In the genomic region with DNA sequence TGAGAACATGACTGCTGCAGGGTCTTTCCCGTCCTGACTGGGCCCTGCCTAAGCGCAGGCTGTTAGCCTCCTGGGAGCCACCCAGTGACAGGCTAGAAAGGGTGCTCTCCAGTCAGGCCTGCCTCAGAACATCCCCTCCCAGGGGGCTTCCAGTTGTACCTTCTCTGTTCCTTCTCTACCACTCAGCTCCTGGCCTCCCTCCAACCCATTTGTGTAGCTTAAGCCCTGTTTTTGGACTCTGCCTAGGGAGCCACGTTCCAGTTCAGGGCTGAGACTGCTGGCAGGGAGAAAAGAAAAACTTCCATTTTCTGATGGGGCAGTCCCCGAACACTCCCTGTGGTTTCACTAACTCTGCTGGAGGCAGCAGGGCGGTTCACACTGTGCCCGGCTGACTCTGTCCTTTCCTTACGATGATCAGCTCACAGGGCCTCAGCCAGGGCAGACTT, we compare ENCODE assay signal across 16 cellular contexts. TPM values are rescaled to one million over a fixed set of nuclear protein-coding genes. Genes with fewer than 3 reads are reported as not detected.
DNase-seq lines count a peak whose midpoint lies in the region; ATAC-seq lines count a peak whose summit lies in the region.
"Had no signal": no experiment of that assay in that cellular context is flagged by ENCODE, and none has a peak within 500 bp of the region (broad histone marks: within the 10 kb centered on the region; RNA-seq: fewer than 3 reads in every experiment).

No MANE protein-coding gene starts in this region.

- no peaks in the 10 kb centered on the region for H3K27me3 Mint-ChIP-seq in activated CD4-positive, alpha-beta T cell treated with anti-CD3 and anti-CD28 coated beads for 36 hours

- ATAC-seq in activated CD4-positive, alpha-beta T cell treated with anti-CD3 and anti-CD28 coated beads for 36 hours = peak; percentile 81
- ATAC-seq in GM21447 (IDR thresholded peaks at IDR 0.05; ENCODE audit: unreplicated experiment) = peak; percentile 82
- ATAC-seq in HG03280 (IDR thresholded peaks at IDR 0.05; ENCODE audit: unreplicated experiment) = peak; percentile 48
- peak; percentile 70 for ATAC-seq in stimulated activated effector memory CD8-positive, alpha-beta T cell treated with anti-CD3 and anti-CD28 coated beads, Interleukin-12 subunit alpha, Interleukin-12 subunit beta, amount 100 ng/mL, for 72 hours
- no peak for ATAC-seq in GM18870 (IDR thresholded peaks at IDR 0.05; ENCODE audit: unreplicated experiment)
- ATAC-seq: activated CD8-positive, alpha-beta T cell treated with anti-CD3 and anti-CD28 coated beads, Interleukin-2, amount 10 ng/mL, durations not matched to agents 7 days and 5 days had no signal

- H3K27ac Mint-ChIP-seq in activated CD4-positive, alpha-beta T cell treated with anti-CD3 and anti-CD28 coated beads for 36 hours = no peak overlapping the region
- H3K27ac Mint-ChIP-seq in stimulated activated effector memory CD8-positive, alpha-beta T cell treated with anti-CD3 and anti-CD28 coated beads, Interleukin-12 subunit alpha, Interleukin-12 subunit beta, amount 100 ng/mL, for 72 hours = peak overlapping the region; percentile 89
- H3K27ac Mint-ChIP-seq: activated CD8-positive, alpha-beta T cell treated with anti-CD3 and anti-CD28 coated beads, Interleukin-2, amount 10 ng/mL, durations not matched to agents 7 days and 5 days; stimulated activated naive CD8-positive, alpha-beta T cell treated with anti-CD3 and anti-CD28 coated beads, Interleukin-15, Interleukin-2, amounts not matched to agents 100 ng/mL and 50 ng/mL, for 24 hours had no signal

- no peaks in the 10 kb centered on the region for H3K36me3 Mint-ChIP-seq in activated CD4-positive, alpha-beta T cell treated with anti-CD3 and anti-CD28 coated beads for 36 hours (ENCODE audit: low read depth)
- H3K36me3 Mint-ChIP-seq in stimulated activated effector memory CD8-positive, alpha-beta T cell treated with anti-CD3 and anti-CD28 coated beads, Interleukin-12 subunit alpha, Interleukin-12 subunit beta, amount 100 ng/mL, for 72 hours = no peaks in the 10 kb centered on the region

- CTCF ChIA-PET in activated CD4-positive, alpha-beta T cell treated with anti-CD3 and anti-CD28 coated beads for 36 hours (lab: Charles Lee) = interaction anchor here (0.6 to 1.1 kb wide), 2 partner anchors 11 to 758 kb away, joined by 3 read pairs; no protein-coding TSS in a partner anchor

- intact Hi-C loops in activated CD4-positive, alpha-beta T cell treated with anti-CD3 and anti-CD28 coated beads for 36 hours (cut with DNase I, micrococcal nuclease) = no loop called here

- no peak overlapping the region for H3K4me3 Mint-ChIP-seq in activated CD4-positive, alpha-beta T cell treated with anti-CD3 and anti-CD28 coated beads for 36 hours
- H3K4me3 Mint-ChIP-seq in stimulated activated effector memory CD8-positive, alpha-beta T cell treated with anti-CD3 and anti-CD28 coated beads, Interleukin-12 subunit alpha, Interleukin-12 subunit beta, amount 100 ng/mL, for 72 hours = peak overlapping the region; percentile 23
- H3K4me3 Mint-ChIP-seq: activated CD8-positive, alpha-beta T cell treated with anti-CD3 and anti-CD28 coated beads, Interleukin-2, amount 10 ng/mL, durations not matched to agents 7 days and 5 days; stimulated activated naive CD8-positive, alpha-beta T cell treated with anti-CD3 and anti-CD28 coated beads, Interleukin-15, Interleukin-2, amounts not matched to agents 100 ng/mL and 50 ng/mL, for 24 hours had no signal

- H3K9me3 Mint-ChIP-seq in activated CD4-positive, alpha-beta T cell treated with anti-CD3 and anti-CD28 coated beads for 36 hours (ENCODE audit: low read depth) = no peaks in the 10 kb centered on the region
- H3K9me3 Mint-ChIP-seq in stimulated activated effector memory CD8-positive, alpha-beta T cell treated with anti-CD3 and anti-CD28 coated beads, Interleukin-12 subunit alpha, Interleukin-12 subunit beta, amount 100 ng/mL, for 72 hours = no peaks in the 10 kb centered on the region
- H3K9me3 Mint-ChIP-seq: stimulated activated naive CD8-positive, alpha-beta T cell treated with anti-CD3 and anti-CD28 coated beads, Interleukin-15, Interleukin-2, amounts not matched to agents 100 ng/mL and 50 ng/mL, for 24 hours had no signal

- peaks cover 6% of the 10 kb centered on the region for H3K4me1 Mint-ChIP-seq in activated CD4-positive, alpha-beta T cell treated with anti-CD3 and anti-CD28 coated beads for 36 hours
- H3K4me1 Mint-ChIP-seq in stimulated activated effector memory CD8-positive, alpha-beta T cell treated with anti-CD3 and anti-CD28 coated beads, Interleukin-12 subunit alpha, Interleukin-12 subunit beta, amount 100 ng/mL, for 72 hours = peaks cover 7% of the 10 kb centered on the region

- POLR2A ChIA-PET in activated CD4-positive, alpha-beta T cell treated with anti-CD3 and anti-CD28 coated beads for 36 hours (lab: Charles Lee) = no interaction called here

- peak; percentile 33 for DNase-seq in activated CD4-positive, alpha-beta T cell treated with anti-CD3 and anti-CD28 coated beads for 36 hours
- DNase-seq in activated CD4-positive, alpha-beta T cell treated with anti-CD3 and anti-CD28 coated beads, Interleukin-2, amount 50 U/mL, for 1 hour = no peak
- no peak for DNase-seq in stimulated activated effector memory CD8-positive, alpha-beta T cell treated with anti-CD3 and anti-CD28 coated beads, Interleukin-12 subunit alpha, Interleukin-12 subunit beta, amount 100 ng/mL, for 72 hours (ENCODE audit: low spot score in 2 of 2)
- DNase-seq in NCI-H526 treated with DMSO at 0.1 percent for 48 hours (lab: John Stamatoyannopoulos, UW) (no peak), Kasumi-1 (lab: John Stamatoyannopoulos, UW) (no peak)
- DNase-seq: ACHN; activated CD8-positive, alpha-beta T cell treated with anti-CD3 and anti-CD28 coated beads, Interleukin-2, amount 10 ng/mL, durations not matched to agents 7 days and 5 days; NCI-H1048; NCI-H526; SW 1271 had no signal

RNA-seq across cellular contexts. Expression of a gene that starts 15.3 kb away (rescaled TPM):
- total RNA-seq in activated CD4-positive, alpha-beta T cell treated with anti-CD3 and anti-CD28 coated beads for 36 hours = under 1 TPM; 0.11 to 0.26 TPM
- total RNA-seq: activated CD8-positive, alpha-beta T cell treated with anti-CD3 and anti-CD28 coated beads, Interleukin-2, amount 10 ng/mL, durations not matched to agents 7 days and 5 days; glomerular endothelial cell; liver had no signal

RNA-seq across cellular contexts. Expression of a gene that starts 49.4 kb away (rescaled TPM):
- 10 to 100 TPM; 68.9 to 82.4 TPM for total RNA-seq in activated CD4-positive, alpha-beta T cell treated with anti-CD3 and anti-CD28 coated beads for 36 hours

RNA-seq across cellular contexts. Expression of a gene that starts 56.6 kb away (rescaled TPM):
- 10 to 100 TPM; 21.1 to 23.8 TPM for total RNA-seq in activated CD4-positive, alpha-beta T cell treated with anti-CD3 and anti-CD28 coated beads for 36 hours
